8 cellular contexts compared by ENCODE assay signal in genomic region chr12:8697476-8698131, GRCh38. TPM values are rescaled to one million over a fixed set of nuclear protein-coding genes. Genes with fewer than 3 reads are reported as not detected.
DNase-seq lines count a peak whose midpoint lies in the region; ATAC-seq and TF ChIP-seq lines count a peak whose summit lies in the region.

TSS of gene RIMKLB (plus strand) at chr12:8697991. CDS start at chr12:8713867, 15,876 bp downstream.

- POLR2A ChIA-PET in activated CD4-positive, alpha-beta T cell treated with anti-CD3 and anti-CD28 coated beads for 36 hours (lab: Charles Lee): interaction anchor here (1.0 kb wide), 1 partner anchor 252 kb away, joined by 4 read pairs; the partner anchor contains the start of gene M6PR

- H3K4me1 ChIP-seq in colonic mucosa: no peaks in the 10 kb centered on the region

- H3K4me3 ChIP-seq in colonic mucosa: peak within 1 kb of the TSS; percentile 61

- H3K9me3 Mint-ChIP-seq in activated CD4-positive, alpha-beta T cell treated with anti-CD3 and anti-CD28 coated beads for 36 hours (ENCODE audit: low read depth): no peaks in the 10 kb centered on the region

- CTCF ChIA-PET in activated CD4-positive, alpha-beta T cell treated with anti-CD3 and anti-CD28 coated beads for 36 hours (lab: Charles Lee): interaction anchor here (0.6 to 1.0 kb wide), 2 partner anchors 41 to 681 kb away, joined by 3 read pairs; no protein-coding TSS in a partner anchor

- peaks cover 18% of the 10 kb centered on the region for H3K4me1 Mint-ChIP-seq in activated CD4-positive, alpha-beta T cell treated with anti-CD3 and anti-CD28 coated beads for 36 hours

- peak within 1 kb of the TSS; percentile 86 for H3K4me3 Mint-ChIP-seq in activated CD4-positive, alpha-beta T cell treated with anti-CD3 and anti-CD28 coated beads for 36 hours

- no peaks in the 10 kb centered on the region for H3K36me3 ChIP-seq in colonic mucosa

- ATAC-seq in HG03045 (IDR thresholded peaks at IDR 0.05; ENCODE audit: unreplicated experiment) (peak; percentile 85), left colon (peak; percentile 88)
- peak; percentile 93 for ATAC-seq in activated CD4-positive, alpha-beta T cell treated with anti-CD3 and anti-CD28 coated beads for 36 hours

- peak within 1 kb of the TSS; percentile 85 for H3K27ac Mint-ChIP-seq in activated CD4-positive, alpha-beta T cell treated with anti-CD3 and anti-CD28 coated beads for 36 hours

- intact Hi-C loops in activated CD4-positive, alpha-beta T cell treated with anti-CD3 and anti-CD28 coated beads for 36 hours (cut with DNase I, micrococcal nuclease): loop anchor here in 1 of 2 experiments (1.0 to 5.0 kb wide), 4 partner anchors 195 to 455 kb away; partner anchors contain the start of genes M6PR and PHC1
- intact Hi-C loops in colonic mucosa (cut with DNase I) (no loop called here), left colon (cut with DNase I, micrococcal nuclease) (no loop called here)

- H3K27me3 Mint-ChIP-seq in activated CD4-positive, alpha-beta T cell treated with anti-CD3 and anti-CD28 coated beads for 36 hours: peaks cover 2% of the 10 kb centered on the region

- no peaks in the 10 kb centered on the region for H3K9me3 ChIP-seq in colonic mucosa

- no peak for TF ChIP-seq CTCF in colonic mucosa (IDR thresholded peaks at IDR 0.05)

- H3K9ac ChIP-seq in colonic mucosa (ENCODE audit: low read depth in 2 of 2, low read length in 2 of 2): peak within 1 kb of the TSS; percentile 26 to 93

- H3K27me3 ChIP-seq in colonic mucosa: no peaks in the 10 kb centered on the region

- DNase-seq in NCI-H187 (lab: John Stamatoyannopoulos, UW) (peak; percentile 70 to 79), NCI-H187 treated with DMSO at 0.1 percent for 48 hours (lab: John Stamatoyannopoulos, UW) (no peak), NCI-H2196 treated with DMSO at 0.1 percent for 48 hours (lab: John Stamatoyannopoulos, UW; ENCODE audit: unreplicated experiment) (peak; percentile 39), colonic mucosa (peak; percentile 68), left colon (peak; percentile 73 to 79)
- DNase-seq in activated CD4-positive, alpha-beta T cell treated with anti-CD3 and anti-CD28 coated beads for 36 hours: peak; percentile 82
- DNase-seq in stimulated activated CD4-positive, alpha-beta T cell treated with anti-CD3 and anti-CD28 coated beads, Interleukin-1b, Interleukin-23, amount 100 ng/mL, for 1 hour (ENCODE audit: low read depth in 2 of 2): peak; percentile 46 to 51

- H3K27ac ChIP-seq in colonic mucosa: peak within 1 kb of the TSS; percentile 58

- H3K36me3 Mint-ChIP-seq in activated CD4-positive, alpha-beta T cell treated with anti-CD3 and anti-CD28 coated beads for 36 hours (ENCODE audit: low read depth): no peaks in the 10 kb centered on the region

RNA-seq across cellular contexts. Expression of gene RIMKLB, which starts in this region (rescaled TPM):
- 1 to 10 TPM; 5.2 to 5.3 TPM for total RNA-seq in activated CD4-positive, alpha-beta T cell treated with anti-CD3 and anti-CD28 coated beads for 36 hours
- total RNA-seq in colonic mucosa (1 to 10 TPM; 4.3 to 6.0 TPM), left colon (1 to 10 TPM; 4.9 to 8.9 TPM)
